In the genomic region with DNA sequence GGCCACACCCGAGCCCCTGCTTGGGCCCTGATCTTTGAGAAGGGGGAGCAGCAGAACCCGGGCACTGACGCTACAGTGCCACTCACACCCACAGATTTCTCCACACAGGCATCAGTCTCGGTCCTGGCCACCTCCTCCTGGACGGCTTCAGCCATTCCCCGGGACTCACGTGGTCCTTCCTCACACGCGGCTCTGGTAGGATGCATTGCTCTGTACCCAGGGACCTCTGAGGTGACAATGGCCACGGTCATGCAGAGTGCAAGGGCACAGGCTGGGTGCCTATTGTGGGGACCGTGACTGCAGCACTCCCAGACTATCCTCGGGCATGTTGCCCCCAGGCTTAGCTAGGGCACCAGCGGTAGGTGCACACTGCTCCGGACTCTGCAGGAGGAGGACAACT, we compare ENCODE assay signal across 1 cellular context.
A peak's percentile ranks its signal among the peaks of the same experiment; 100 is the strongest.
TF ChIP-seq lines count a peak whose summit lies in the region.

No MANE protein-coding gene starts in this region.

TF ChIP-seq in K562, 482 proteins besides CTCF, POLR2A, EP300 and RAD21:
- peak; percentile 32 for TF ChIP-seq ZFP36 (IDR thresholded peaks at IDR 0.05; ENCODE audit: low read depth, low read length, partially characterized antibody)
- no peak for TF ChIP-seq YBX1 (IDR thresholded peaks at IDR 0.05)
TF ChIP-seq in K562: peak in this region for 1.
